Comparison of ENCODE assay signal across 1 cellular context in the genomic region with DNA sequence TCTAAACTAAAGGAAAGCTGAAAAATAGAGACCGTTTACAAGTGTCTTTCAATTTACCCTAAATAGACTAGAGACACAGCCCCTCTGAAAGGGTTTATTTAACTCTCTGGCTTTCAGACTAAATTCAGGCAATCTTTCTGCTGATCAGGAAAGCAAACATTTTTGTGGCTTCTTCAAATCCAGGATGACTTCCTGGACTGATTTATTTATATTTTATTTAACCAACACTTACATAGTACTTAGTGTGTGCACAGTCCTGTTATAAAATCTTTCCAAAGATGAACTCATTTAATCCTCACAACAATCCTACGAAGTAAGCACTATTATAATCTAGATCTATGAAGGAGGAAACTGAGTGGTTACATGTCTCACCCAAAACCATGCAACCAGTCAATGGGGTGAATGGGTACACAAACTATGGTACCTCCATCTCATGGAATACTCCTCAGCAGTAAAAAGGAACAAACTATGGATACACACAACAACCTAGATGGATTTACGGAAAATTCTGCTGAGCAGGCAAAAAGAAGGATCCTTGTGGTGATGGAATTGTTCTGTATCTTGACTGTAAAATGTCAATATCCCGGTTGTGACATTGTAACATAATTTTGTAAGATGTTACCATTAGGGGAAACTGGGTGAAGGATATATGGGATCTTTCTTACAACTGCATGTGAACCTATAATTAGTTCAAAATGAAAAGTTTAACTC.
TF ChIP-seq lines count a peak whose summit lies in the region.

No MANE protein-coding gene starts in this region.

TF ChIP-seq in A549, 52 proteins besides CTCF, POLR2A, EP300 and RAD21 (continued from another document):
- TF ChIP-seq MYC (IDR thresholded peaks at IDR 0.05; ENCODE audit: borderline replicate concordance, low read length) (no peak), CHD4 (IDR thresholded peaks at IDR 0.05; ENCODE audit: borderline replicate concordance) (no peak)
- TF ChIP-seq, protein P1, sequence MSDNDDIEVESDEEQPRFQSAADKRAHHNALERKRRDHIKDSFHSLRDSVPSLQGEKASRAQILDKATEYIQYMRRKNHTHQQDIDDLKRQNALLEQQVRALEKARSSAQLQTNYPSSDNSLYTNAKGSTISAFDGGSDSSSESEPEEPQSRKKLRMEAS (IDR thresholded peaks at IDR 0.05), result no peak
